Comparison of ENCODE assay signal across 1 cellular context in genomic region chr11:116199182-116199581, GRCh38.
TF ChIP-seq lines count a peak whose summit lies in the region.

No MANE protein-coding gene starts in this region.

TF ChIP-seq in GM23338, 12 proteins besides CTCF, POLR2A, EP300 and RAD21 (continued from another document):
- TF ChIP-seq, protein P1, sequence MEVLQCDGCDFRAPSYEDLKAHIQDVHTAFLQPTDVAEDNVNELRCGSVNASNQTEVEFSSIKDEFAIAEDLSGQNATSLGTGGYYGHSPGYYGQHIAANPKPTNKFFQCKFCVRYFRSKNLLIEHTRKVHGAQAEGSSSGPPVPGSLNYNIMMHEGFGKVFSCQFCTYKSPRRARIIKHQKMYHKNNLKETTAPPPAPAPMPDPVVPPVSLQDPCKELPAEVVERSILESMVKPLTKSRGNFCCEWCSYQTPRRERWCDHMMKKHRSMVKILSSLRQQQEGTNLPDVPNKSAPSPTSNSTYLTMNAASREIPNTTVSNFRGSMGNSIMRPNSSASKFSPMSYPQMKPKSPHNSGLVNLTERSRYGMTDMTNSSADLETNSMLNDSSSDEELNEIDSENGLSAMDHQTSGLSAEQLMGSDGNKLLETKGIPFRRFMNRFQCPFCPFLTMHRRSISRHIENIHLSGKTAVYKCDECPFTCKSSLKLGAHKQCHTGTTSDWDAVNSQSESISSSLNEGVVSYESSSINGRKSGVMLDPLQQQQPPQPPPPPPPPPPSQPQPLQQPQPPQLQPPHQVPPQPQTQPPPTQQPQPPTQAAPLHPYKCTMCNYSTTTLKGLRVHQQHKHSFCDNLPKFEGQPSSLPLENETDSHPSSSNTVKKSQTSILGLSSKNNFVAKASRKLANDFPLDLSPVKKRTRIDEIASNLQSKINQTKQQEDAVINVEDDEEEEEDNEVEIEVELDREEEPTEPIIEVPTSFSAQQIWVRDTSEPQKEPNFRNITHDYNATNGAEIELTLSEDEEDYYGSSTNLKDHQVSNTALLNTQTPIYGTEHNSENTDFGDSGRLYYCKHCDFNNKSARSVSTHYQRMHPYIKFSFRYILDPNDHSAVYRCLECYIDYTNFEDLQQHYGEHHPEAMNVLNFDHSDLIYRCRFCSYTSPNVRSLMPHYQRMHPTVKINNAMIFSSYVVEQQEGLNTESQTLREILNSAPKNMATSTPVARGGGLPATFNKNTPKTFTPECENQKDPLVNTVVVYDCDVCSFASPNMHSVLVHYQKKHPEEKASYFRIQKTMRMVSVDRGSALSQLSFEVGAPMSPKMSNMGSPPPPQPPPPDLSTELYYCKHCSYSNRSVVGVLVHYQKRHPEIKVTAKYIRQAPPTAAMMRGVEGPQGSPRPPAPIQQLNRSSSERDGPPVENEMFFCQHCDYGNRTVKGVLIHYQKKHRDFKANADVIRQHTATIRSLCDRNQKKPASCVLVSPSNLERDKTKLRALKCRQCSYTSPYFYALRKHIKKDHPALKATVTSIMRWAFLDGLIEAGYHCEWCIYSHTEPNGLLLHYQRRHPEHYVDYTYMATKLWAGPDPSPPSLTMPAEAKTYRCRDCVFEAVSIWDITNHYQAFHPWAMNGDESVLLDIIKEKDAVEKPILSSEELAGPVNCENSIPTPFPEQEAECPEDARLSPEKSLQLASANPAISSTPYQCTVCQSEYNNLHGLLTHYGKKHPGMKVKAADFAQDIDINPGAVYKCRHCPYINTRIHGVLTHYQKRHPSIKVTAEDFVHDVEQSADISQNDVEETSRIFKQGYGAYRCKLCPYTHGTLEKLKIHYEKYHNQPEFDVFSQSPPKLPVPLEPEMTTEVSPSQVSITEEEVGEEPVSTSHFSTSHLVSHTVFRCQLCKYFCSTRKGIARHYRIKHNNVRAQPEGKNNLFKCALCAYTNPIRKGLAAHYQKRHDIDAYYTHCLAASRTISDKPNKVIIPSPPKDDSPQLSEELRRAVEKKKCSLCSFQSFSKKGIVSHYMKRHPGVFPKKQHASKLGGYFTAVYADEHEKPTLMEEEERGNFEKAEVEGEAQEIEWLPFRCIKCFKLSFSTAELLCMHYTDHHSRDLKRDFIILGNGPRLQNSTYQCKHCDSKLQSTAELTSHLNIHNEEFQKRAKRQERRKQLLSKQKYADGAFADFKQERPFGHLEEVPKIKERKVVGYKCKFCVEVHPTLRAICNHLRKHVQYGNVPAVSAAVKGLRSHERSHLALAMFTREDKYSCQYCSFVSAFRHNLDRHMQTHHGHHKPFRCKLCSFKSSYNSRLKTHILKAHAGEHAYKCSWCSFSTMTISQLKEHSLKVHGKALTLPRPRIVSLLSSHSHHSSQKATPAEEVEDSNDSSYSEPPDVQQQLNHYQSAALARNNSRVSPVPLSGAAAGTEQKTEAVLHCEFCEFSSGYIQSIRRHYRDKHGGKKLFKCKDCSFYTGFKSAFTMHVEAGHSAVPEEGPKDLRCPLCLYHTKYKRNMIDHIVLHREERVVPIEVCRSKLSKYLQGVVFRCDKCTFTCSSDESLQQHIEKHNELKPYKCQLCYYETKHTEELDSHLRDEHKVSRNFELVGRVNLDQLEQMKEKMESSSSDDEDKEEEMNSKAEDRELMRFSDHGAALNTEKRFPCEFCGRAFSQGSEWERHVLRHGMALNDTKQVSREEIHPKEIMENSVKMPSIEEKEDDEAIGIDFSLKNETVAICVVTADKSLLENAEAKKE (CRISPR knock-in tag; IDR thresholded peaks at IDR 0.05), result no peak
- TF ChIP-seq CREB1 (CRISPR knock-in tag; IDR thresholded peaks at IDR 0.05; ENCODE audit: low read depth) (no peak), EZH2phosphoT487 (IDR thresholded peaks at IDR 0.05; ENCODE audit: unreplicated experiment) (no peak), JUNB (IDR thresholded peaks at IDR 0.05; ENCODE audit: unreplicated experiment) (no peak), NANOG (IDR thresholded peaks at IDR 0.05; ENCODE audit: borderline replicate concordance) (no peak), ZNF331 (CRISPR knock-in tag; IDR thresholded peaks at IDR 0.05; ENCODE audit: low read depth) (no peak), EZH2 (IDR thresholded peaks at IDR 0.05; ENCODE audit: low read depth, unreplicated experiment) (no peak), POLR2AphosphoS5 (IDR thresholded peaks at IDR 0.05; ENCODE audit: low read depth) (no peak)
- TF ChIP-seq, protein P2, sequence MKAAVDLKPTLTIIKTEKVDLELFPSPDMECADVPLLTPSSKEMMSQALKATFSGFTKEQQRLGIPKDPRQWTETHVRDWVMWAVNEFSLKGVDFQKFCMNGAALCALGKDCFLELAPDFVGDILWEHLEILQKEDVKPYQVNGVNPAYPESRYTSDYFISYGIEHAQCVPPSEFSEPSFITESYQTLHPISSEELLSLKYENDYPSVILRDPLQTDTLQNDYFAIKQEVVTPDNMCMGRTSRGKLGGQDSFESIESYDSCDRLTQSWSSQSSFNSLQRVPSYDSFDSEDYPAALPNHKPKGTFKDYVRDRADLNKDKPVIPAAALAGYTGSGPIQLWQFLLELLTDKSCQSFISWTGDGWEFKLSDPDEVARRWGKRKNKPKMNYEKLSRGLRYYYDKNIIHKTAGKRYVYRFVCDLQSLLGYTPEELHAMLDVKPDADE (IDR thresholded peaks at IDR 0.05), result no peak
